Comparison of ENCODE assay signal across 1 cellular context in the genomic region with DNA sequence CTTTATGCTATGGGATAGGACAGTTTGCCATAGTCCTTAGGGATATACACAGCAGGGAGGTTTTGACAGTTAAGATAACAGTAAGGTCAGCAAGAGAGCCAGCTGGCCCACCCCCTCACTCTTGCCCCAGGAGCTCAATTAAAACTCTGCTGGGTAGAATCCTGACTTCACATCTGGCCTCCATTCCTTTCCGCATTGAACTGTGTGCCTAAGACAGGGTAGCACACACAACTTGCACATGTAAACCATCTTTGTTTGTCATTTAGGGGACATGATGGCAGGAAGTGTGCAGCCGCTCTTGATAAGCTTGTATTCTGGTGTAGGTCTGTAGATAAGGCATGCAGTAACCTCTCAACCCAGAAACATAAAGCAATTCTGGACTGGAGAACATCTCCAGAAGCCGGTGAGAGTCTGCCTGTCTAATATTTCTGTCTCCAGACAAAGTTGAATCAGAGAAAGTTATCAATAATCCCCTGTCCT.
TF ChIP-seq lines count a peak whose summit lies in the region.

No MANE protein-coding gene starts in this region.

TF ChIP-seq in WTC11, 78 proteins besides CTCF, POLR2A, EP300 and RAD21 (continued from another document):
- no peak for TF ChIP-seq GTF2I (CRISPR knock-in tag; conservative IDR thresholded peaks at IDR 0.05)
- TF ChIP-seq, protein P1, sequence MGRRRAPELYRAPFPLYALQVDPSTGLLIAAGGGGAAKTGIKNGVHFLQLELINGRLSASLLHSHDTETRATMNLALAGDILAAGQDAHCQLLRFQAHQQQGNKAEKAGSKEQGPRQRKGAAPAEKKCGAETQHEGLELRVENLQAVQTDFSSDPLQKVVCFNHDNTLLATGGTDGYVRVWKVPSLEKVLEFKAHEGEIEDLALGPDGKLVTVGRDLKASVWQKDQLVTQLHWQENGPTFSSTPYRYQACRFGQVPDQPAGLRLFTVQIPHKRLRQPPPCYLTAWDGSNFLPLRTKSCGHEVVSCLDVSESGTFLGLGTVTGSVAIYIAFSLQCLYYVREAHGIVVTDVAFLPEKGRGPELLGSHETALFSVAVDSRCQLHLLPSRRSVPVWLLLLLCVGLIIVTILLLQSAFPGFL (CRISPR knock-in tag; IDR thresholded peaks at IDR 0.05; ENCODE audit: borderline replicate concordance) = no peak
- TF ChIP-seq PRRX2 (CRISPR knock-in tag; IDR thresholded peaks at IDR 0.05) = no peak
- no peak for TF ChIP-seq SOX15 (CRISPR knock-in tag; IDR thresholded peaks at IDR 0.05)
- TF ChIP-seq JUN (CRISPR knock-in tag; IDR thresholded peaks at IDR 0.05) = no peak
- TF ChIP-seq CREB1 (CRISPR knock-in tag; IDR thresholded peaks at IDR 0.05) = no peak
- TF ChIP-seq NFE2L1 (CRISPR knock-in tag; IDR thresholded peaks at IDR 0.05) = no peak
